Comparison of ENCODE assay signal across 26 cellular contexts in genomic region chr5:157085930-157086329, GRCh38. TPM values are rescaled to one million over a fixed set of nuclear protein-coding genes. Genes with fewer than 3 reads are reported as not detected.
"Had no signal": no experiment of that assay in that cellular context is flagged by ENCODE, and none has a peak within 500 bp of the region (broad histone marks: within the 10 kb centered on the region; RNA-seq: fewer than 3 reads in every experiment).

No MANE protein-coding gene starts in this region.

- H3K27me3 ChIP-seq: esophagus squamous epithelium, gastrocnemius medialis, heart right ventricle, thyroid gland had no signal

- H3K9me3 Mint-ChIP-seq: activated B cell treated with CpG ODN at 0.5 μM for 24 hours; activated CD4-positive, alpha-beta memory T cell treated with anti-CD3 and anti-CD28 coated beads for 36 hours; activated naive CD4-positive, alpha-beta T cell treated with anti-CD3 and anti-CD28 coated beads for 36 hours; activated naive CD8-positive, alpha-beta T cell treated with anti-CD3 and anti-CD28 coated beads, Interleukin-2, amount 50 U/mL, for 24 hours; T-helper 1 cell treated with Interleukin-12 subunit alpha and Interleukin-12 subunit beta and Interleukin-4 antibody, amounts not matched to agents 30 μg/mL and 1 μg/mL, for 36 hours had no signal

- H3K4me3 Mint-ChIP-seq: activated B cell treated with CpG ODN at 0.5 μM for 24 hours; activated CD4-positive, alpha-beta memory T cell treated with anti-CD3 and anti-CD28 coated beads for 36 hours; activated CD4-positive, alpha-beta T cell treated with anti-CD3 and anti-CD28 coated beads for 36 hours; activated naive CD4-positive, alpha-beta T cell treated with anti-CD3 and anti-CD28 coated beads for 36 hours; activated naive CD8-positive, alpha-beta T cell treated with anti-CD3 and anti-CD28 coated beads, Interleukin-2, amount 50 U/mL, for 24 hours; T-helper 1 cell treated with Interleukin-12 subunit alpha and Interleukin-12 subunit beta and Interleukin-4 antibody, amounts not matched to agents 30 μg/mL and 1 μg/mL, for 36 hours had no signal

- ATAC-seq: activated CD4-positive, alpha-beta T cell treated with anti-CD3 and anti-CD28 coated beads for 36 hours; activated naive CD8-positive, alpha-beta T cell treated with anti-CD3 and anti-CD28 coated beads, Interleukin-2, amount 50 U/mL, for 24 hours; gastrocnemius medialis; heart right ventricle; left colon; right cardiac atrium; stimulated activated naive CD8-positive, alpha-beta T cell treated with anti-CD3 and anti-CD28 coated beads, Interleukin-15, Interleukin-2, amounts not matched to agents 100 U/mL and 50 U/mL, for 24 hours had no signal

- H3K36me3 ChIP-seq: esophagus squamous epithelium, gastrocnemius medialis, prostate gland, thyroid gland had no signal

- H3K27me3 Mint-ChIP-seq: activated B cell treated with CpG ODN at 0.5 μM for 24 hours; activated CD4-positive, alpha-beta memory T cell treated with anti-CD3 and anti-CD28 coated beads for 36 hours; activated CD4-positive, alpha-beta T cell treated with anti-CD3 and anti-CD28 coated beads for 36 hours; activated naive CD8-positive, alpha-beta T cell treated with anti-CD3 and anti-CD28 coated beads, Interleukin-2, amount 50 U/mL, for 24 hours had no signal

- H3K27ac ChIP-seq: coronary artery, esophagus squamous epithelium, gastrocnemius medialis, heart right ventricle, prostate gland, thyroid gland had no signal

- H3K4me1 Mint-ChIP-seq: activated CD4-positive, alpha-beta T cell treated with anti-CD3 and anti-CD28 coated beads for 36 hours; activated naive CD8-positive, alpha-beta T cell treated with anti-CD3 and anti-CD28 coated beads, Interleukin-2, amount 50 U/mL, for 24 hours had no signal

- H3K4me3 ChIP-seq: coronary artery, esophagus squamous epithelium, gastrocnemius medialis, heart right ventricle, prostate gland, thyroid gland had no signal

- H3K4me1 ChIP-seq: esophagus squamous epithelium, gastrocnemius medialis, heart right ventricle, prostate gland, thyroid gland had no signal

- DNase-seq: activated B cell treated with CpG ODN at 0.5 μM for 24 hours; activated CD4-positive, alpha-beta memory T cell treated with anti-CD3 and anti-CD28 coated beads for 36 hours; activated CD4-positive, alpha-beta T cell treated with anti-CD3 and anti-CD28 coated beads for 36 hours; activated effector memory CD4-positive, alpha-beta T cell treated with Interleukin-2 at 50 U/mL for 16 hours; activated naive CD4-positive, alpha-beta T cell treated with anti-CD3 and anti-CD28 coated beads for 36 hours; activated naive CD8-positive, alpha-beta T cell treated with anti-CD3 and anti-CD28 coated beads, Interleukin-2, amount 50 U/mL, for 24 hours; activated T-cell treated with anti-CD3 and anti-CD28 coated beads, Interleukin-2, amount 50 U/mL, for 48 hours; cerebellar nuclear complex; esophagus squamous epithelium; gastrocnemius medialis; heart right ventricle; left colon; mesenchymal stem cell; nucleus accumbens; right cardiac atrium; stimulated activated CD4-positive, alpha-beta T cell treated with anti-CD3 and anti-CD28 coated beads, Interleukin-12 subunit alpha, Interleukin-12 subunit beta, amount 100 ng/mL, for 4 hours; stimulated activated CD4-positive, alpha-beta T cell treated with anti-CD3 and anti-CD28 coated beads, Interleukin-4, amount 100 ng/mL, for 4 hours; stimulated activated naive CD8-positive, alpha-beta T cell treated with anti-CD3 and anti-CD28 coated beads, Interleukin-15, Interleukin-2, amounts not matched to agents 100 U/mL and 50 U/mL, for 24 hours; T1000; thyroid gland had no signal

- H3K27ac Mint-ChIP-seq: activated B cell treated with CpG ODN at 0.5 μM for 24 hours; activated CD4-positive, alpha-beta memory T cell treated with anti-CD3 and anti-CD28 coated beads for 36 hours; activated CD4-positive, alpha-beta T cell treated with anti-CD3 and anti-CD28 coated beads for 36 hours; activated naive CD4-positive, alpha-beta T cell treated with anti-CD3 and anti-CD28 coated beads for 36 hours; activated naive CD8-positive, alpha-beta T cell treated with anti-CD3 and anti-CD28 coated beads, Interleukin-2, amount 50 U/mL, for 24 hours; T-helper 1 cell treated with Interleukin-12 subunit alpha and Interleukin-12 subunit beta and Interleukin-4 antibody, amounts not matched to agents 30 μg/mL and 1 μg/mL, for 36 hours had no signal

RNA-seq across cellular contexts. Expression of gene HAVCR1, which starts 27.0 kb away (rescaled TPM):
- total RNA-seq: activated B cell treated with CpG ODN at 0.5 μM for 24 hours, gastrocnemius medialis, lower leg skin, right cardiac atrium had no signal
- polyA plus RNA-seq: heart right ventricle, keratinocyte, neural cell, right cardiac atrium had no signal
